14 cellular contexts compared by ENCODE assay signal in the genomic region with DNA sequence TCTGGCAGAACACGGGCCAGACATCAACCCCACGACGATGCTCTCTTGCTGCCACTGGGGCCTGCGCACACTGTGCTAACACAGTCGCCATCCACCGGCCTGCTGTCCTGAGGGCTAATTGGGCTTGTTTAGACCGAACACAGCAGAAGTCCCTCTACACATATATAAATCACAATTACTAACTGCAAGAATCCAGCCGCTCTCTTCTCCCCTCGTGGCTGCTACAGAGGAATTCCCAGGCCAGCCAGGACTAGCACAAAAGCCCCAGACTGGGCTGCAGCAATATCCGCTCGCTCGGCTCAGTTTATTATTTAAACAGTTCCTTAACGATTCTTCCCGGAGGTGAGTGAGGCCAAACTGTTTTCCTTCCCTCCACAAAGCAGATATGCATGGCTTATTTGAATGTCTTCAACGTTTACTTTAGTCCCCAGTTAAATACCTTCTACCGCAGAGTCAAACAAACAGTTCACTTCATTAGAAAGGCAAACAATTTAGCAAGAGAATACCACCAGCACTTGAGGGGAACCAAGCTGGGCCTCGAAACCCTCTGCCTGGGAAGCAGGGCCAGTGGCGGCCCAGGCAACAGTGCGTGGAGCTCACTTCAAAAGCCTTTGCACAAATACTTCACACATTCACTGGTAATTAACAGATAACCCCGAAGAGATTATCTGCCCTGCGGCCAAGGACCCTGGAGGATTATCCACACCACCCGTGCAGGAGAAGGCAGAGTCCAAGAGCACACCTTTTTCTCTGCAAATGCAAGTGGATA.
DNase-seq lines count a peak whose midpoint lies in the region; TF ChIP-seq lines count a peak whose summit lies in the region.
"Had no signal": no experiment of that assay in that cellular context is flagged by ENCODE, and none has a peak within 500 bp of the region (broad histone marks: within the 10 kb centered on the region; RNA-seq: fewer than 3 reads in every experiment).

No MANE protein-coding gene starts in this region.

- DNase-seq in Caki2 (ENCODE audit: low read depth) (peak; percentile 89), NT2/D1 (ENCODE audit: low read depth, low spot score) (peak; percentile 98), fibroblast of villous mesenchyme (ENCODE audit: low read depth) (peak; percentile 76), nephron progenitor cell (peak; percentile 38), A172 (ENCODE audit: low spot score) (no peak), SK-N-DZ (ENCODE audit: low spot score) (no peak), NAMALWA (ENCODE audit: low spot score) (no peak), KBM-7 (no peak)
- DNase-seq: central memory CD4-positive, alpha-beta T cell; GF-D8; HFFc6; stimulated activated CD4-positive, alpha-beta T cell treated with anti-CD3 and anti-CD28 coated beads, Interleukin-4, amount 100 ng/mL, for 1 hour; substantia nigra had no signal

- H3K36me3 Mint-ChIP-seq in nephron progenitor cell (ENCODE audit: low read depth): peaks cover 55% of the 10 kb centered on the region
- H3K36me3 Mint-ChIP-seq: natural killer cell treated with Interleukin-12 subunit alpha and Interleukin-12 subunit beta and Interleukin-15 and Interleukin-18, amount 100 ng/mL, for 72 hours had no signal

- H3K27ac Mint-ChIP-seq in nephron progenitor cell: peak overlapping the region; percentile 96
- H3K27ac Mint-ChIP-seq: HFFc6; natural killer cell treated with Interleukin-12 subunit alpha and Interleukin-12 subunit beta and Interleukin-15 and Interleukin-18, amount 100 ng/mL, for 72 hours had no signal

- H3K9me3 ChIP-seq in NT2/D1 (ENCODE audit: insufficient read depth, low read length): peaks cover 7% of the 10 kb centered on the region; the same call in 1 of the 2 replicates

- H3K4me1 Mint-ChIP-seq in nephron progenitor cell: peaks cover 86% of the 10 kb centered on the region

- peaks cover 9% of the 10 kb centered on the region for H3K36me3 ChIP-seq in NT2/D1 (ENCODE audit: insufficient read depth, insufficient read length, low read length)

- no peaks in the 10 kb centered on the region for H3K27me3 ChIP-seq in NT2/D1 (ENCODE audit: insufficient read depth, insufficient read length)

- H3K4me3 Mint-ChIP-seq in nephron progenitor cell: peak overlapping the region; percentile 55
- H3K4me3 Mint-ChIP-seq: HFFc6; natural killer cell treated with Interleukin-12 subunit alpha and Interleukin-12 subunit beta and Interleukin-15 and Interleukin-18, amount 100 ng/mL, for 72 hours had no signal

- peak overlapping the region; percentile 84 for H3K9ac ChIP-seq in NT2/D1 (ENCODE audit: insufficient read length, low read depth)

- H3K9me3 Mint-ChIP-seq in nephron progenitor cell: no peaks in the 10 kb centered on the region
- H3K9me3 Mint-ChIP-seq: HFFc6 had no signal

- TF ChIP-seq CTCF in fibroblast of villous mesenchyme (IDR thresholded peaks at IDR 0.05; ENCODE audit: insufficient read depth, low read depth, low read length) (no peak), nephron progenitor cell (IDR thresholded peaks at IDR 0.05) (no peak)

- H3K4me1 ChIP-seq in NT2/D1 (ENCODE audit: insufficient read depth, insufficient read length): peaks cover 33% of the 10 kb centered on the region

- H3K4me3 ChIP-seq in NT2/D1 (ENCODE audit: insufficient read length, low read depth) (no peak overlapping the region), fibroblast of villous mesenchyme (ENCODE audit: low read depth, low read length) (no peak overlapping the region)

- in situ Hi-C loops in Caki2 (cut with HindIII; ENCODE audit: low pct_unique_long_range_greater_than_20kb, low sequenced_read_pairs): no loop called here
- in situ Hi-C loops in KBM-7 (cut with MboI; ENCODE audit: low pct_unique_long_range_greater_than_20kb, low sequenced_read_pairs): no loop called here

- H3K27me3 Mint-ChIP-seq in nephron progenitor cell (ENCODE audit: low read depth, poor library complexity): no peaks in the 10 kb centered on the region
- H3K27me3 Mint-ChIP-seq: natural killer cell treated with Interleukin-12 subunit alpha and Interleukin-12 subunit beta and Interleukin-15 and Interleukin-18, amount 100 ng/mL, for 72 hours had no signal

Comparison
In these comparisons a context has a peak if more than half of its experiments do, and no peak if none do; other contexts are left out.
1. DNase-seq: peak in Caki2 (single experiment), NT2/D1 (single experiment), fibroblast of villous mesenchyme (single experiment) and nephron progenitor cell (single experiment); none in A172 (single experiment), SK-N-DZ (single experiment), NAMALWA (single experiment) and KBM-7 (single experiment).